Comparison of ENCODE assay signal across 8 cellular contexts in the genomic region with DNA sequence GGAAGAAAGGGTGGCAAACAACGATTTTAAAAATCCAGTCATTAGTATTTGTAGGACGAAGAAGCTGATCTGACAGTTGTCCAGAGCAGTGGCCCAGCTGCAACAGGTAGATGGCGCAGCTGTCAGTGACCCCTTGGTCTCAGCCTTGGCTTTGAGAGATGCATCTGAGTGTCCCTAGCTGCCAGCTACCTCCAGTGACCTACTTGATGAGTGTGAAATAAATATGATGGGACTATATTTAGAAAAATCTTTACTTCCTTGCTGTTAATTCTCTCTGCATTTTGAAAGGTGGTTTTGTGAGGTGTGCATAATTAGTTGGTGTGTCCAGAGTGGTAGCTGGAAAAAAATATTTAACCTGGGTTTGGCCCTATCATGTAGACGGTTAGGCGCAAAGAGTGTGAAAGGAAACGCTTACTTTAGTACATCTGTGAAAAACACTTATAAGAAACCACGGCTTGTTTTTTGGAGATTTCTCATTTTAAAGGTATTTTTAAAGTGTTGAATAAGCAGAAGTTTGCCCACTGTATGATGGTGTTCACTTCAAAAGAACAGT. TPM values are rescaled to one million over a fixed set of nuclear protein-coding genes. Genes with fewer than 3 reads are reported as not detected.
DNase-seq lines count a peak whose midpoint lies in the region; ATAC-seq, FAIRE-seq and TF ChIP-seq lines count a peak whose summit lies in the region.

No MANE protein-coding gene starts in this region.

- peak overlapping the region; percentile 88 for H3K9ac ChIP-seq in NT2/D1 (ENCODE audit: insufficient read length, low read depth)
- peak overlapping the region; percentile 62 for H3K9ac ChIP-seq in mammary epithelial cell (ENCODE audit: insufficient read depth, low read length)
- peak overlapping the region; percentile 83 for H3K9ac ChIP-seq in smooth muscle cell (ENCODE audit: low read depth)

- POLR2A ChIA-PET in CD8-positive, alpha-beta memory T cell (lab: Charles Lee) = interaction anchor here (1.0 to 1.3 kb wide), 3 partner anchors 16 to 189 kb away, joined by 3 to 6 read pairs (median 3); no protein-coding TSS in a partner anchor

- H3K36me3 ChIP-seq in CD8-positive, alpha-beta memory T cell (ENCODE audit: insufficient read depth, low read length) = no peaks in the 10 kb centered on the region
- H3K36me3 ChIP-seq in NT2/D1 (ENCODE audit: insufficient read depth, insufficient read length, low read length) = peaks cover 3% of the 10 kb centered on the region
- no peaks in the 10 kb centered on the region for H3K36me3 ChIP-seq in mammary epithelial cell (ENCODE audit: insufficient read depth, low read length)
- H3K36me3 ChIP-seq in smooth muscle cell (ENCODE audit: low read depth) = no peaks in the 10 kb centered on the region

- H3K27ac Mint-ChIP-seq in CD8-positive, alpha-beta memory T cell = peak overlapping the region in 7 of 8 donors; percentile 1 to 92 (median 80)

- peak overlapping the region; percentile 56 for H3K4me3 ChIP-seq in CD8-positive, alpha-beta memory T cell (ENCODE audit: low read length)
- H3K4me3 ChIP-seq in NT2/D1 (ENCODE audit: insufficient read length, low read depth) (peak overlapping the region; percentile 65), mammary epithelial cell (replicated peaks in 1 of 3; ENCODE audit: insufficient read depth in 1 of 3, low read depth in 2 of 3, low read length in 3 of 3) (peak overlapping the region; percentile 68 to 82 (median 73)), smooth muscle cell (peak overlapping the region; percentile 83)

- no TSS peak for BruUV-seq in mammary epithelial cell (replicated peaks; lab: Mats Ljungman, UMichigan)

- H3K4me2 ChIP-seq in mammary epithelial cell (ENCODE audit: insufficient read depth, low read depth, low read length) (peak overlapping the region; percentile 99), smooth muscle cell (peak overlapping the region; percentile 86)

- in situ Hi-C loops in mammary epithelial cell (cut with MboI; ENCODE audit: low sequenced_read_pairs in 2 of 2) = no loop called here

- intact Hi-C loops in mammary epithelial cell (cut with micrococcal nuclease) = loop anchor here (1.0 kb wide), 1 partner anchor 28 kb away; no protein-coding TSS in a partner anchor

- peaks cover 36% of the 10 kb centered on the region for H3K79me2 ChIP-seq in mammary epithelial cell (ENCODE audit: insufficient read depth, low read length)
- H3K79me2 ChIP-seq in smooth muscle cell (ENCODE audit: low read depth) = no peaks in the 10 kb centered on the region

- no peaks in the 10 kb centered on the region for H3F3A ChIP-seq in smooth muscle cell (ENCODE audit: low read depth)

- H3K27ac ChIP-seq in CD8-positive, alpha-beta memory T cell (ENCODE audit: low read depth, low read length) = peak overlapping the region; percentile 13
- H3K27ac ChIP-seq in mammary epithelial cell (ENCODE audit: insufficient read depth, low read depth, low read length) = peak overlapping the region; percentile 75
- no peak overlapping the region for H3K27ac ChIP-seq in smooth muscle cell (ENCODE audit: low read depth)

- no peaks in the 10 kb centered on the region for H4K20me1 ChIP-seq in mammary epithelial cell (ENCODE audit: insufficient read depth, low read length)
- H4K20me1 ChIP-seq in smooth muscle cell (ENCODE audit: low read depth) = no peaks in the 10 kb centered on the region

- H3K4me1 ChIP-seq in CD8-positive, alpha-beta memory T cell (ENCODE audit: insufficient read depth, low read length) = peaks cover 14% of the 10 kb centered on the region
- H3K4me1 ChIP-seq in NT2/D1 (ENCODE audit: insufficient read depth, insufficient read length) = no peaks in the 10 kb centered on the region
- H3K4me1 ChIP-seq in mammary epithelial cell (ENCODE audit: insufficient read depth, low read length) = peaks cover 12% of the 10 kb centered on the region
- peaks cover 11% of the 10 kb centered on the region for H3K4me1 ChIP-seq in smooth muscle cell (ENCODE audit: low read depth)

- H3K4me3 Mint-ChIP-seq in CD8-positive, alpha-beta memory T cell = peak overlapping the region; percentile 80 to 93 (median 86)

- H3K9me3 ChIP-seq in CD8-positive, alpha-beta memory T cell (ENCODE audit: low read length) = no peaks in the 10 kb centered on the region
- H3K9me3 ChIP-seq in NT2/D1 (ENCODE audit: insufficient read depth, low read length) (no peaks in the 10 kb centered on the region), mammary epithelial cell (replicated peaks; ENCODE audit: insufficient read depth, low read length) (no peaks in the 10 kb centered on the region), smooth muscle cell (replicated peaks; ENCODE audit: low read depth) (no peaks in the 10 kb centered on the region)

- dilution Hi-C loops in mammary epithelial cell (cut with HindIII; ENCODE audit: low sequenced_read_pairs) = loop anchor here (5.0 kb wide), 1 partner anchor 63 kb away; the partner anchor contains the start of gene MFSD6

- H3K36me3 Mint-ChIP-seq in CD8-positive, alpha-beta memory T cell = peaks cover 0 to 3% (median 0%) of the 10 kb centered on the region in 3 donors

- peak; percentile 64 for FAIRE-seq in islet of Langerhans (lab: Jason Lieb, UNC)

- 18% methylated on average over 5 of the region's 7 CpGs for WGBS in mammary epithelial cell (ENCODE audit: low coverage, missing lambda C conversion rate)
- 34% methylated on average over 7 of the region's 7 CpGs for WGBS in smooth muscle cell (ENCODE audit: low lambda C conversion rate)

- H3K27me3 ChIP-seq in CD8-positive, alpha-beta memory T cell (ENCODE audit: insufficient read depth, low read length, poor library complexity, severe bottlenecking) = no peaks in the 10 kb centered on the region
- H3K27me3 ChIP-seq in NT2/D1 (ENCODE audit: insufficient read depth, insufficient read length) = peaks cover 11% of the 10 kb centered on the region
- H3K27me3 ChIP-seq in mammary epithelial cell (ENCODE audit: insufficient read depth, low read length) = no peaks in the 10 kb centered on the region
- no peaks in the 10 kb centered on the region for H3K27me3 ChIP-seq in smooth muscle cell (ENCODE audit: low read depth)

- H3K4me1 Mint-ChIP-seq in CD8-positive, alpha-beta memory T cell = peaks cover 14 to 29% (median 22%) of the 10 kb centered on the region in 3 donors

- TF ChIP-seq CTCF in mammary epithelial cell (conservative IDR thresholded peaks at IDR 0.05 in 1 of 2, IDR thresholded peaks at IDR 0.05 in 1 of 2; ENCODE audit: extremely low read depth in 1 of 2, insufficient read depth in 1 of 2, low read depth in 1 of 2, low read length in 2 of 2) (peak; percentile 40 to 64), smooth muscle cell (IDR thresholded peaks at IDR 0.05; ENCODE audit: borderline replicate concordance, insufficient read depth, poor library complexity, severe bottlenecking) (no peak)

- DNase-seq in CD8-positive, alpha-beta memory T cell = no peak
- DNase-seq in NT2/D1 (ENCODE audit: low read depth, low spot score) (peak; percentile 25), mammary epithelial cell (peak; percentile 60), smooth muscle cell (lab: John Stamatoyannopoulos, UW; ENCODE audit: unreplicated experiment) (no peak), NCI-H2227 treated with DMSO at 0.1 percent for 48 hours (lab: John Stamatoyannopoulos, UW) (no peak)

- H2AFZ ChIP-seq in mammary epithelial cell (ENCODE audit: low read depth, low read length) (peak overlapping the region; percentile 99), smooth muscle cell (ENCODE audit: low read depth) (peak overlapping the region; percentile 97)

- ATAC-seq in GM19035 (IDR thresholded peaks at IDR 0.05; ENCODE audit: unreplicated experiment) (peak; percentile 77), HG03108 (IDR thresholded peaks at IDR 0.05; ENCODE audit: unreplicated experiment) (peak; percentile 88)

- H3K27me3 Mint-ChIP-seq in CD8-positive, alpha-beta memory T cell = no peaks in the 10 kb centered on the region

- CTCF ChIA-PET in CD8-positive, alpha-beta memory T cell (lab: Charles Lee) = interaction anchor here (1.2 to 1.6 kb wide), 2 partner anchors 10 to 26 kb away, joined by 4 to 6 read pairs; partner anchors contain the start of gene HIBCH
- CTCF ChIA-PET in mammary epithelial cell (lab: Charles Lee; ENCODE audit: low non-redundant PET) = interaction anchor here (0.6 kb wide), 1 partner anchor 10 kb away, joined by 3 read pairs; no protein-coding TSS in a partner anchor

- H3K9me3 Mint-ChIP-seq in CD8-positive, alpha-beta memory T cell = no peaks in the 10 kb centered on the region

RNA-seq across cellular contexts. Expression of gene INPP1, which starts 1.0 kb away (rescaled TPM):
- 10 to 100 TPM; 13.4 to 15.9 TPM for total RNA-seq in CD8-positive, alpha-beta memory T cell
- 5.5 TPM for polyA plus RNA-seq in CD8-positive, alpha-beta memory T cell
- 10 to 100 TPM; 13.0 to 23.8 TPM for total RNA-seq in mammary epithelial cell
- polyA plus RNA-seq in mammary epithelial cell = 10.4 TPM
- polyA minus RNA-seq in mammary epithelial cell = 9.4 TPM
- total RNA-seq in smooth muscle cell = 4.5 and 11.3 TPM in 2 replicates
- 12.5 and 14.3 TPM in 2 replicates for polyA plus RNA-seq in smooth muscle cell

RNA-seq across cellular contexts. Expression of gene HIBCH, which starts 24.7 kb away (rescaled TPM):
- 10 to 100 TPM; 30.8 to 32.2 TPM for total RNA-seq in CD8-positive, alpha-beta memory T cell
- polyA plus RNA-seq in CD8-positive, alpha-beta memory T cell = 20.3 TPM
- 10 to 100 TPM; 17.0 to 20.5 TPM for total RNA-seq in mammary epithelial cell
- polyA plus RNA-seq in mammary epithelial cell = 7.7 TPM
- 4.7 TPM for polyA minus RNA-seq in mammary epithelial cell
- total RNA-seq in smooth muscle cell = 15.1 and 16.6 TPM in 2 replicates
- 18.1 and 31.9 TPM in 2 replicates for polyA plus RNA-seq in smooth muscle cell

Comparison
In these comparisons a context has a peak if more than half of its experiments do, and no peak if none do; other contexts are left out.
1. DNase-seq: peak in NT2/D1 (single experiment) and mammary epithelial cell (single experiment); none in CD8-positive, alpha-beta memory T cell (0 of 5), smooth muscle cell (single experiment) and NCI-H2227 treated with DMSO at 0.1 percent for 48 hours (single experiment).
2. Peak in every context shown above with its lines, with median percentiles within 50 percentile points of each other: H3K4me3 ChIP-seq and H3K9ac ChIP-seq.